In genomic region chr9:85804993-85805788, GRCh38 we compare ENCODE assay signal across 8 cellular contexts.
DNase-seq lines count a peak whose midpoint lies in the region; ATAC-seq, FAIRE-seq and TF ChIP-seq lines count a peak whose summit lies in the region.
"Not testable (repeated sequence)": the region's sequence is repeated elsewhere in the genome, so short reads cannot be mapped to it uniquely, and the experiment has no call there.

No MANE protein-coding gene starts in this region.

- H3K27me3 Mint-ChIP-seq in T-helper 17 cell, result not testable (repeated sequence)

- H3K27me3 ChIP-seq in right cardiac atrium (ENCODE audit: control insufficient read depth, insufficient read depth); psoas muscle (ENCODE audit: insufficient read depth in 3 of 3, low read length in 2 of 3); upper lobe of right lung: not testable (repeated sequence)

- peak overlapping the region; percentile 95 for H3K4me3 ChIP-seq in right cardiac atrium (ENCODE audit: low read length)
- H3K4me3 ChIP-seq in psoas muscle, result peak overlapping the region; percentile 92
- H3K4me3 ChIP-seq in upper lobe of right lung, result peak overlapping the region; percentile 82

- intact Hi-C loops in right cardiac atrium (cut with DNase I); upper lobe of right lung (cut with DNase I): not testable (repeated sequence)
- intact Hi-C loops in psoas muscle (cut with DNase I), result loop anchor here (5.0 to 10.0 kb wide), 2 partner anchors 63 to 140 kb away; partner anchors contain the start of genes AGTPBP1 (in 1 of the 2) and NAA35 (in 1 of the 2)

- peak; percentile 43 for DNase-seq in GM12891 (ENCODE audit: insufficient read length, low spot score)
- peak; percentile 70 for DNase-seq in NCI-H1092 treated with DMSO at 0.1 percent for 48 hours (lab: John Stamatoyannopoulos, UW)
- peak; percentile 64 to 78 (median 73) for DNase-seq in T-helper 17 cell
- DNase-seq in right cardiac atrium, result peak; percentile 80 to 94 (median 93)
- DNase-seq in psoas muscle, result peak; percentile 85 to 92
- DNase-seq in upper lobe of right lung, result peak; percentile 92

- H3K4me1 ChIP-seq in right cardiac atrium (ENCODE audit: control insufficient read depth, insufficient read depth, low read length), result not testable (repeated sequence)
- H3K4me1 ChIP-seq in psoas muscle, result peaks cover 23% of the 10 kb centered on the region
- peaks cover 12% of the 10 kb centered on the region for H3K4me1 ChIP-seq in upper lobe of right lung

- under 1% methylated on average over 93 of the region's 97 CpGs for WGBS in right cardiac atrium
- 0 to 1% (median 1%) methylated on average over 42 to 97 of the region's 97 CpGs for WGBS in psoas muscle, 3 donors

- H3K36me3 ChIP-seq in psoas muscle (ENCODE audit: insufficient read depth in 1 of 2, low read depth in 1 of 2) (peaks cover 2 to 23% of the 10 kb centered on the region in 2 donors), upper lobe of right lung (peaks cover 20% of the 10 kb centered on the region)

- H3K27ac Mint-ChIP-seq in T-helper 17 cell, result not testable (repeated sequence)

- not testable (repeated sequence) for H3K9me3 ChIP-seq in T-helper 17 cell (ENCODE audit: control insufficient read depth, low read length, poor library complexity, severe bottlenecking); right cardiac atrium (ENCODE audit: control insufficient read depth, low read length); psoas muscle; upper lobe of right lung

- TF ChIP-seq POLR2A in GM12891 (IDR thresholded peaks at IDR 0.05; ENCODE audit: low read depth, low read length), result not testable (repeated sequence)

- not testable (repeated sequence) for H3K4me3 Mint-ChIP-seq in T-helper 17 cell

- peak; percentile 89 for FAIRE-seq in GM12891 (lab: Jason Lieb, UNC)

- peak; percentile 12 for TF ChIP-seq CTCF in psoas muscle (IDR thresholded peaks at IDR 0.05)
- peak; percentile 21 for TF ChIP-seq CTCF in upper lobe of right lung (IDR thresholded peaks at IDR 0.05)

- peaks cover 12% of the 10 kb centered on the region for H3K4me1 Mint-ChIP-seq in T-helper 17 cell

- not testable (repeated sequence) for H3K36me3 Mint-ChIP-seq in T-helper 17 cell (ENCODE audit: low read depth)

- H3K27ac ChIP-seq in angular gyrus (ENCODE audit: low read depth, low read length) (peak overlapping the region; percentile 76), right cardiac atrium (ENCODE audit: low read length) (peak overlapping the region; percentile 97), psoas muscle (peak overlapping the region; percentile 90), upper lobe of right lung (peak overlapping the region; percentile 86)

- ATAC-seq in HG02678 (IDR thresholded peaks at IDR 0.05; ENCODE audit: unreplicated experiment), result peak; percentile 73
- ATAC-seq in T-helper 17 cell, result peak; percentile 80
- peak; percentile 95 for ATAC-seq in right cardiac atrium
- peak; percentile 92 to 95 (median 93) for ATAC-seq in psoas muscle
- ATAC-seq in upper lobe of right lung, result peak; percentile 92

Comparison
In these comparisons a context has a peak if more than half of its experiments do, and no peak if none do; other contexts are left out.
1. Peak in every context shown above with its lines: DNase-seq, ATAC-seq, H3K4me3 ChIP-seq and H3K27ac ChIP-seq.
2. DNase-seq: peak in every context shown above with its lines; median percentile 93 in right cardiac atrium; 92 in upper lobe of right lung; 88 in psoas muscle; 73 in T-helper 17 cell; 70 in NCI-H1092 treated with DMSO at 0.1 percent for 48 hours; 43 in GM12891.